ENCODE assay signal across 14 cellular contexts in genomic region chr2:107698861-107699260, GRCh38.
DNase-seq lines count a peak whose midpoint lies in the region; ATAC-seq and TF ChIP-seq lines count a peak whose summit lies in the region.
"Had no signal": no experiment of that assay in that cellular context is flagged by ENCODE, and none has a peak within 500 bp of the region (broad histone marks: within the 10 kb centered on the region; RNA-seq: fewer than 3 reads in every experiment).

No MANE protein-coding gene starts in this region.

- H3K4me1 ChIP-seq in PC-3 (ENCODE audit: insufficient read depth, low read length), result no peaks in the 10 kb centered on the region

- no peak overlapping the region for H3K4me2 ChIP-seq in PC-3 (ENCODE audit: low read length)

- H3K9ac ChIP-seq in PC-3 (ENCODE audit: low read length), result no peak overlapping the region
- H3K9ac ChIP-seq: GM23248 had no signal

- intact Hi-C loops in PC-3 (cut with micrococcal nuclease) (no loop called here), cardiac septum (cut with DNase I) (no loop called here)

- no peaks in the 10 kb centered on the region for H3K27me3 Mint-ChIP-seq in stimulated activated naive B cell treated with anti-CD40 and anti-IgM and Interleukin-4, amounts not matched to agents 10 μg/mL and 1 μg/mL and 100 μg/mL, for 72 hours

- H3K4me1 Mint-ChIP-seq in stimulated activated naive B cell treated with anti-CD40 and anti-IgM and Interleukin-4, amounts not matched to agents 10 μg/mL and 1 μg/mL and 100 μg/mL, for 72 hours, result no peaks in the 10 kb centered on the region
- H3K4me1 Mint-ChIP-seq: CD4-positive, alpha-beta memory T cell had no signal

- TF ChIP-seq CTCF in PC-3 (conservative IDR thresholded peaks at IDR 0.05; ENCODE audit: low read depth, low read length) (no peak), astrocyte of the spinal cord (IDR thresholded peaks at IDR 0.05; ENCODE audit: low read depth, low read length) (no peak), choroid plexus epithelial cell (conservative IDR thresholded peaks at IDR 0.05; ENCODE audit: low read depth, low read length) (no peak)

- no peak overlapping the region for H2AFZ ChIP-seq in PC-3 (ENCODE audit: low read length)
- H2AFZ ChIP-seq: GM23248 had no signal

- no peak overlapping the region for H3K4me3 ChIP-seq in PC-3 (ENCODE audit: low read length)
- H3K4me3 ChIP-seq in astrocyte of the spinal cord (ENCODE audit: low read depth, low read length), result no peak overlapping the region
- no peak overlapping the region for H3K4me3 ChIP-seq in choroid plexus epithelial cell (ENCODE audit: low read depth, low read length)
- H3K4me3 ChIP-seq: GM23248 had no signal

- H3K36me3 Mint-ChIP-seq in stimulated activated naive B cell treated with anti-CD40 and anti-IgM and Interleukin-4, amounts not matched to agents 10 μg/mL and 1 μg/mL and 100 μg/mL, for 72 hours, result no peaks in the 10 kb centered on the region
- H3K36me3 Mint-ChIP-seq: CD4-positive, alpha-beta memory T cell had no signal

- H3K27ac ChIP-seq in PC-3 (ENCODE audit: low read length), result no peak overlapping the region
- H3K27ac ChIP-seq: GM23248 had no signal

- H3K79me2 ChIP-seq in PC-3 (ENCODE audit: low read length), result no peaks in the 10 kb centered on the region

- no peak overlapping the region for H3K4me3 Mint-ChIP-seq in stimulated activated naive B cell treated with anti-CD40 and anti-IgM and Interleukin-4, amounts not matched to agents 10 μg/mL and 1 μg/mL and 100 μg/mL, for 72 hours
- H3K4me3 Mint-ChIP-seq: CD4-positive, alpha-beta memory T cell; H9 had no signal

- H3K27ac Mint-ChIP-seq in stimulated activated naive B cell treated with anti-CD40 and anti-IgM and Interleukin-4, amounts not matched to agents 10 μg/mL and 1 μg/mL and 100 μg/mL, for 72 hours, result no peak overlapping the region
- H3K27ac Mint-ChIP-seq: CD4-positive, alpha-beta memory T cell; H9 had no signal

- no TSS peak for BruUV-seq in PC-3 (replicated peaks; lab: Mats Ljungman, UMichigan)

- POLR2A ChIA-PET in PC-3 (lab: Charles Lee; ENCODE audit: unreplicated experiment), result no interaction called here

- CTCF ChIA-PET in PC-3 (lab: Charles Lee), result interaction anchor here (0.5 kb wide), 1 partner anchor 55 kb away, joined by 3 read pairs; no protein-coding TSS in a partner anchor

- no peaks in the 10 kb centered on the region for H3K9me3 Mint-ChIP-seq in stimulated activated naive B cell treated with anti-CD40 and anti-IgM and Interleukin-4, amounts not matched to agents 10 μg/mL and 1 μg/mL and 100 μg/mL, for 72 hours
- H3K9me3 Mint-ChIP-seq: H9 had no signal

- no peaks in the 10 kb centered on the region for H3F3A ChIP-seq in PC-3 (ENCODE audit: low read length, unreplicated experiment)

- no peaks in the 10 kb centered on the region for H4K20me1 ChIP-seq in PC-3 (ENCODE audit: low read length)

- H3K36me3 ChIP-seq in PC-3 (ENCODE audit: low read depth, low read length), result no peaks in the 10 kb centered on the region

- DNase-seq in PC-3 (peak; percentile 8), astrocyte of the spinal cord (ENCODE audit: low read depth, low spot score) (peak; percentile 55), choroid plexus epithelial cell (ENCODE audit: low read depth) (peak; percentile 30), HK-2 (ENCODE audit: unreplicated experiment) (no peak), cardiac septum (ENCODE audit: low spot score) (no peak)
- no peak for DNase-seq in stimulated activated naive B cell treated with anti-CD40 and anti-IgM and Interleukin-4, amounts not matched to agents 10 μg/mL and 1 μg/mL and 100 μg/mL, for 72 hours
- DNase-seq: C1 segment of cervical spinal cord; Calu3; CD4-positive, alpha-beta memory T cell; COR-L47; DND-41; GM23248; H9 had no signal

- no peak for ATAC-seq in PC-3
- no peak for ATAC-seq in stimulated activated naive B cell treated with anti-CD40 and anti-IgM and Interleukin-4, amounts not matched to agents 10 μg/mL and 1 μg/mL and 100 μg/mL, for 72 hours (replicated peaks)
- ATAC-seq: HCT116 had no signal

- no peaks in the 10 kb centered on the region for H3K9me2 ChIP-seq in PC-3 (replicated peaks; ENCODE audit: low read length)

- no peaks in the 10 kb centered on the region for H3K9me3 ChIP-seq in PC-3 (ENCODE audit: low read length)

- in situ Hi-C loops in astrocyte of the spinal cord (cut with HindIII; ENCODE audit: low sequenced_read_pairs), result no loop called here

- H3K27me3 ChIP-seq in PC-3 (ENCODE audit: low read length), result peaks cover 11% of the 10 kb centered on the region; the same call in 1 of the 2 replicates

Comparison
In these comparisons a context has a peak if more than half of its experiments do, and no peak if none do; other contexts are left out.
1. DNase-seq: peak in PC-3 (single experiment), astrocyte of the spinal cord (single experiment) and choroid plexus epithelial cell (single experiment); none in stimulated activated naive B cell treated with anti-CD40 and anti-IgM and Interleukin-4, amounts not matched to agents 10 μg/mL and 1 μg/mL and 100 μg/mL, for 72 hours (single experiment), HK-2 (single experiment) and cardiac septum (single experiment).